ENCODE assay signal across 18 cellular contexts in the genomic region with DNA sequence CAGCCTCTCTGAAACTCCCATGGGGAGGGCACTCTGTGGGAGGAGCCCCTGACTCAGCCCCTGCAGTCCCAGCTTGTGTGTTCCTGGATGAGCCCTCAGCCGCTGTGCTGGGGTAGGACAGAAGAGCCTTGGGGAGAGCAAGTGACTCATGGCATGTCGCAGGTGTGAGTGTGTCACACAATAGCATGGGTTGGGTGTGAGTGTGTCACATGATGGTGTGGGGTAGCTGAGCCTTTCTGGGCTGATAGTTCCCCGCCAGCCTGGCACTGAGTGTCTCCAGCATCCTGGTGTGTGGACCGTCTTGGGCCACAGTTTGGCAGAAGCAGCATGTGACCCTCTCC.
DNase-seq lines count a peak whose midpoint lies in the region; ATAC-seq, FAIRE-seq and TF ChIP-seq lines count a peak whose summit lies in the region.
"Had no signal": no experiment of that assay in that cellular context is flagged by ENCODE, and none has a peak within 500 bp of the region (broad histone marks: within the 10 kb centered on the region; RNA-seq: fewer than 3 reads in every experiment).

No MANE protein-coding gene starts in this region.

- H3K4ac ChIP-seq in IMR-90 (ENCODE audit: low read depth, low read length): no peak overlapping the region

- FAIRE-seq in bronchial epithelial cell (lab: Jason Lieb, UNC) (no peak), kidney (lab: Jason Lieb, UNC) (no peak)
- FAIRE-seq: A549, GM12878, GM18507 had no signal

- H4K8ac ChIP-seq in IMR-90 (ENCODE audit: low read depth in 2 of 2, low read length in 2 of 2): no peak overlapping the region

- H3K36me3 ChIP-seq in IMR-90 (ENCODE audit: control insufficient read depth, insufficient read depth, low read length) (peaks cover 48% of the 10 kb centered on the region), bronchial epithelial cell (ENCODE audit: control insufficient read depth, insufficient read depth, low read length) (peaks cover 8% of the 10 kb centered on the region), kidney (ENCODE audit: control insufficient read depth in 1 of 2, insufficient read depth in 2 of 2, low read length in 2 of 2) (peaks cover 19 to 33% of the 10 kb centered on the region in 2 donors)

- H3K4me2 ChIP-seq in IMR-90 (ENCODE audit: low read depth, low read length): no peak overlapping the region
- H3K4me2 ChIP-seq: A549 had no signal

- H3K9me1 ChIP-seq in IMR-90 (ENCODE audit: insufficient read depth, low read length): peaks cover 4% of the 10 kb centered on the region; the same call in 1 of the 2 replicates

- H3K4me1 Mint-ChIP-seq in activated naive CD4-positive, alpha-beta T cell treated with anti-CD3 and anti-CD28 coated beads, Interleukin-2, amount 10 ng/mL, durations not matched to agents 7 days and 5 days: no peaks in the 10 kb centered on the region

- H3K18ac ChIP-seq in IMR-90 (ENCODE audit: low read depth, low read length): no peak overlapping the region

- no peak overlapping the region for H2BK120ac ChIP-seq in IMR-90 (ENCODE audit: low read depth, low read length)

- TF ChIP-seq CTCF in IMR-90 (conservative IDR thresholded peaks at IDR 0.05; ENCODE audit: low read depth, low read length): no peak
- TF ChIP-seq CTCF in bronchial epithelial cell (IDR thresholded peaks at IDR 0.05; ENCODE audit: insufficient read depth, low read length, severe bottlenecking): no peak
- TF ChIP-seq CTCF in kidney (IDR thresholded peaks at IDR 0.05; ENCODE audit: borderline replicate concordance, extremely low read depth, insufficient read depth): no peak

- H4K91ac ChIP-seq in IMR-90 (ENCODE audit: insufficient read depth, low read depth, low read length): no peak overlapping the region

- CTCF ChIA-PET in activated naive CD4-positive, alpha-beta T cell treated with anti-CD3 and anti-CD28 coated beads, Interleukin-2, amount 10 ng/mL, durations not matched to agents 7 days and 5 days (lab: Charles Lee): no interaction called here
- CTCF ChIA-PET in IMR-90 (lab: Yijun Ruan, JAX): no interaction called here

- no peak overlapping the region for H3K23ac ChIP-seq in IMR-90 (ENCODE audit: low read depth, low read length)

- H3K27ac ChIP-seq in IMR-90 (ENCODE audit: insufficient read depth, low read length) (no peak overlapping the region), kidney (ENCODE audit: low read depth in 2 of 2, low read length in 2 of 2) (no peak overlapping the region)
- H3K27ac ChIP-seq: A549 had no signal

- H4K5ac ChIP-seq in IMR-90 (ENCODE audit: low read depth, low read length): no peak overlapping the region

- WGBS in IMR-90 (ENCODE audit: extremely low coverage in 2 of 2, insufficient read length in 1 of 2), 2 experiments: no CpG with 5 or more reads among the region's 4 CpGs

- H2BK5ac ChIP-seq in IMR-90 (ENCODE audit: low read depth, low read length, poor library complexity, severe bottlenecking): no peak overlapping the region

- H3K4me1 ChIP-seq in IMR-90 (ENCODE audit: control insufficient read depth, insufficient read depth, low read length): no peaks in the 10 kb centered on the region
- H3K4me1 ChIP-seq in kidney (ENCODE audit: control insufficient read depth in 1 of 2, insufficient read depth in 1 of 2, low read depth in 1 of 2, low read length in 2 of 2): no peaks in the 10 kb centered on the region
- H3K4me1 ChIP-seq: A549 had no signal

- H2AK5ac ChIP-seq in IMR-90 (ENCODE audit: low read depth, low read length): no peak overlapping the region

- H3K27me3 ChIP-seq in IMR-90 (ENCODE audit: control insufficient read depth, insufficient read depth, low read length): no peaks in the 10 kb centered on the region
- no peaks in the 10 kb centered on the region for H3K27me3 ChIP-seq in bronchial epithelial cell (ENCODE audit: control insufficient read depth, insufficient read depth, low read length)

- no peak for ATAC-seq in IMR-90 (ENCODE audit: low read depth)
- ATAC-seq: A549, GM12878 had no signal

- no peaks in the 10 kb centered on the region; the same call in 1 of the 2 replicates for H4K20me1 ChIP-seq in IMR-90 (ENCODE audit: insufficient read depth, low read length)

- in situ Hi-C loops in IMR-90 (cut with MboI; ENCODE audit: low sequenced_read_pairs): no loop called here

- H3K9me3 Mint-ChIP-seq in activated naive CD4-positive, alpha-beta T cell treated with anti-CD3 and anti-CD28 coated beads, Interleukin-2, amount 10 ng/mL, durations not matched to agents 7 days and 5 days: no peaks in the 10 kb centered on the region

- H2BK20ac ChIP-seq in IMR-90 (ENCODE audit: low read depth, low read length): no peak overlapping the region

- H2BK15ac ChIP-seq in IMR-90 (ENCODE audit: low read depth, low read length): no peak overlapping the region

- H3K4me3 Mint-ChIP-seq in activated naive CD4-positive, alpha-beta T cell treated with anti-CD3 and anti-CD28 coated beads, Interleukin-2, amount 10 ng/mL, durations not matched to agents 7 days and 5 days: no peak overlapping the region

- no peak overlapping the region for H3K14ac ChIP-seq in IMR-90 (replicated peaks; ENCODE audit: low read depth, low read length)

- H3K9ac ChIP-seq in IMR-90 (ENCODE audit: low read depth, low read length) (no peak overlapping the region), kidney (ENCODE audit: low read length in 2 of 2) (no peak overlapping the region)

- H3K27ac Mint-ChIP-seq in activated naive CD4-positive, alpha-beta T cell treated with anti-CD3 and anti-CD28 coated beads, Interleukin-2, amount 10 ng/mL, durations not matched to agents 7 days and 5 days: no peak overlapping the region

- no peak overlapping the region for H2AK9ac ChIP-seq in IMR-90 (replicated peaks; ENCODE audit: low read depth, low read length, poor library complexity)

- peaks cover 10% of the 10 kb centered on the region for H3K36me3 Mint-ChIP-seq in activated naive CD4-positive, alpha-beta T cell treated with anti-CD3 and anti-CD28 coated beads, Interleukin-2, amount 10 ng/mL, durations not matched to agents 7 days and 5 days

- intact Hi-C loops in IMR-90 (cut with micrococcal nuclease) (no loop called here), kidney (cut with DNase I) (no loop called here)

- POLR2A ChIA-PET in IMR-90 (lab: Charles Lee; ENCODE audit: unreplicated experiment): no interaction called here

- no peak for TF ChIP-seq RAD21 in IMR-90 (IDR thresholded peaks at IDR 0.05; ENCODE audit: low read length)

- dilution Hi-C loops in IMR-90 (cut with HindIII; ENCODE audit: low sequenced_read_pairs, unreplicated experiment): no loop called here

- H3K4me3 ChIP-seq in IMR-90 (ENCODE audit: insufficient read depth, low read depth, low read length) (no peak overlapping the region), bronchial epithelial cell (ENCODE audit: low read depth, low read length) (no peak overlapping the region), kidney (ENCODE audit: low read length in 2 of 2) (no peak overlapping the region)
- H3K4me3 ChIP-seq: A549, GM12878 had no signal

- H3K27me3 Mint-ChIP-seq in activated naive CD4-positive, alpha-beta T cell treated with anti-CD3 and anti-CD28 coated beads, Interleukin-2, amount 10 ng/mL, durations not matched to agents 7 days and 5 days: no peaks in the 10 kb centered on the region

- no peak for TF ChIP-seq POLR2A in IMR-90 (IDR thresholded peaks at IDR 0.05; ENCODE audit: low read depth, low read length)

- peak; percentile 16 for DNase-seq in activated naive CD4-positive, alpha-beta T cell treated with anti-CD3 and anti-CD28 coated beads, Interleukin-2, amount 10 ng/mL, durations not matched to agents 7 days and 5 days
- DNase-seq in activated naive CD4-positive, alpha-beta T cell treated with Interleukin-2 at 50 U/mL for 16 hours: no peak
- DNase-seq in IMR-90: peak; percentile 15
- DNase-seq in bronchial epithelial cell (ENCODE audit: low read depth): peak; percentile 25
- DNase-seq in kidney: peak; percentile 23
- DNase-seq in dedifferentiated amniotic fluid mesenchymal stem cell (ENCODE audit: extremely low spot score): no peak
- no peak for DNase-seq in NCI-H2227 (lab: John Stamatoyannopoulos, UW; ENCODE audit: unreplicated experiment)
- no peak for DNase-seq in NCI-H2107 treated with DMSO at 0.1 percent for 48 hours (lab: John Stamatoyannopoulos, UW; ENCODE audit: unreplicated experiment)
- DNase-seq: DMS79; HCEC 1CT; NCI-H1436 treated with DMSO at 0.1 percent for 48 hours; NCI-H2081; NCI-H345; NCI-H526 treated with DMSO at 0.1 percent for 48 hours; NK-92 treated with Interleukin-12 subunit alpha and Interleukin-12 subunit beta, amount 100 ng/mL, for 24 hours had no signal

- no peak overlapping the region for H2AFZ ChIP-seq in IMR-90 (replicated peaks; ENCODE audit: low read length, poor library complexity)

- no peaks in the 10 kb centered on the region for H3K9me3 ChIP-seq in IMR-90 (ENCODE audit: control insufficient read depth, insufficient read depth, low read length)
- no peaks in the 10 kb centered on the region for H3K9me3 ChIP-seq in kidney (ENCODE audit: control insufficient read depth in 1 of 2, low read length in 2 of 2)
- H3K9me3 ChIP-seq: A549 had no signal

- H3K56ac ChIP-seq in IMR-90 (ENCODE audit: extremely low read depth, insufficient read depth, low read length): no peak overlapping the region

- BruUV-seq in IMR-90 (replicated peaks; lab: Mats Ljungman, UMichigan): no TSS peak

- H3K79me1 ChIP-seq in IMR-90 (ENCODE audit: low read depth in 1 of 2, low read length in 2 of 2): no peaks in the 10 kb centered on the region; a peak in 1 of 4 replicates

TF ChIP-seq in IMR-90, 13 proteins besides CTCF, POLR2A, EP300 and RAD21 (continues in another document):
- no peak for TF ChIP-seq CEBPB (IDR thresholded peaks at IDR 0.05; ENCODE audit: low read depth, low read length)
- no peak for TF ChIP-seq USF2 (IDR thresholded peaks at IDR 0.05; ENCODE audit: low read depth, low read length)
- no peak for TF ChIP-seq MAFK (IDR thresholded peaks at IDR 0.05; ENCODE audit: low read depth, low read length)
- no peak for TF ChIP-seq BHLHE40 (IDR thresholded peaks at IDR 0.05; ENCODE audit: low read depth, low read length)
- TF ChIP-seq RCOR1 (IDR thresholded peaks at IDR 0.05; ENCODE audit: insufficient replicate concordance, low read length): no peak
- TF ChIP-seq NFE2L2 (IDR thresholded peaks at IDR 0.05; ENCODE audit: low read depth, low read length): no peak

Comparison
In these comparisons a context has a peak if more than half of its experiments do, and no peak if none do; other contexts are left out.
1. DNase-seq: peak in activated naive CD4-positive, alpha-beta T cell treated with anti-CD3 and anti-CD28 coated beads, Interleukin-2, amount 10 ng/mL, durations not matched to agents 7 days and 5 days (single experiment), IMR-90 (single experiment), bronchial epithelial cell (single experiment) and kidney (single experiment); none in activated naive CD4-positive, alpha-beta T cell treated with Interleukin-2 at 50 U/mL for 16 hours (single experiment), dedifferentiated amniotic fluid mesenchymal stem cell (single experiment), NCI-H2227 (single experiment) and NCI-H2107 treated with DMSO at 0.1 percent for 48 hours (single experiment).